ENCODE assay signal across 8 cellular contexts in genomic region chr5:73565166-73565968, GRCh38. TPM values are rescaled to one million over a fixed set of nuclear protein-coding genes. Genes with fewer than 3 reads are reported as not detected.
DNase-seq lines count a peak whose midpoint lies in the region; ATAC-seq lines count a peak whose summit lies in the region.

Gene ANKRA2, minus strand, starts transcription at chr5:73565639. Its CDS starts 2,758 bp downstream, at chr5:73562881.
Gene UTP15, plus strand, starts transcription at chr5:73565743. Its CDS starts 1,602 bp downstream, at chr5:73567345.

- peak within 1 kb of the TSS; percentile 95 for H3K9ac ChIP-seq in rectal smooth muscle tissue (ENCODE audit: low read length)

- intact Hi-C loops in aorta (cut with DNase I): no loop called here

- H3K4me3 ChIP-seq in rectal smooth muscle tissue (ENCODE audit: low read length) (peak within 1 kb of the TSS; percentile 99), aorta (ENCODE audit: low read length in 2 of 2) (peak within 1 kb of the TSS; percentile 69 to 94)

- H3K9me3 ChIP-seq in aorta (ENCODE audit: control insufficient read depth, low read length): no peaks in the 10 kb centered on the region

- peak; percentile 93 to 95 for DNase-seq in NCI-H2081 (lab: John Stamatoyannopoulos, UW)
- DNase-seq in T1000 (lab: John Stamatoyannopoulos, UW): peak; percentile 92
- DNase-seq in astrocyte of the hippocampus (ENCODE audit: low read depth, low spot score): peak; percentile 100
- peak; percentile 80 for DNase-seq in hepatic stellate cell (ENCODE audit: low spot score)
- DNase-seq in aorta: peak; percentile 100

- peaks cover 2% of the 10 kb centered on the region for H3K27me3 ChIP-seq in rectal smooth muscle tissue (ENCODE audit: control insufficient read depth, insufficient read depth, low read length)
- no peaks in the 10 kb centered on the region for H3K27me3 ChIP-seq in aorta (ENCODE audit: control insufficient read depth in 1 of 2, insufficient read depth in 2 of 2, low read length in 1 of 2)

- H3K36me3 ChIP-seq in rectal smooth muscle tissue (ENCODE audit: control insufficient read depth, insufficient read depth, low read length): peaks cover 4% of the 10 kb centered on the region
- H3K36me3 ChIP-seq in aorta (ENCODE audit: control insufficient read depth in 1 of 2, insufficient read depth in 2 of 2, low read length in 1 of 2): peaks cover 0 to 2% of the 10 kb centered on the region in 2 donors

- peak; percentile 89 for ATAC-seq in GM18508 (IDR thresholded peaks at IDR 0.05; ENCODE audit: insufficient read depth, unreplicated experiment)
- peak; percentile 96 for ATAC-seq in HG03025 (IDR thresholded peaks at IDR 0.05; ENCODE audit: low FRiP score, unreplicated experiment)
- ATAC-seq in aorta (ENCODE audit: low FRiP score): peak; percentile 100

- 0% methylated on average over 60 of the region's 60 CpGs for WGBS in aorta, 2 donors

- H3K27ac ChIP-seq in rectal smooth muscle tissue (ENCODE audit: low read depth, low read length): peak within 1 kb of the TSS; percentile 90
- H3K27ac ChIP-seq in aorta (ENCODE audit: low read depth in 1 of 2, low read length in 2 of 2): peak within 1 kb of the TSS; percentile 78 to 85

- H3K4me1 ChIP-seq in rectal smooth muscle tissue (ENCODE audit: control insufficient read depth, insufficient read depth, low read length): peaks cover 8% of the 10 kb centered on the region
- peaks cover 0 to 2% of the 10 kb centered on the region in 2 donors for H3K4me1 ChIP-seq in aorta (ENCODE audit: control insufficient read depth in 1 of 2, insufficient read depth in 2 of 2, low read length in 2 of 2)

RNA-seq across cellular contexts. Expression of gene ANKRA2, which starts in this region (rescaled TPM):
- 10 to 100 TPM; 19.5 to 26.4 TPM for total RNA-seq in aorta
- 10 to 100 TPM; 21.8 to 29.9 TPM for polyA plus RNA-seq in aorta

RNA-seq across cellular contexts. Expression of gene UTP15, which starts in this region (rescaled TPM):
- 10 to 100 TPM; 12.4 to 17.0 TPM for total RNA-seq in aorta
- 1 to 10 TPM; 5.0 to 8.5 TPM for polyA plus RNA-seq in aorta

Comparison
In these comparisons a context has a peak if more than half of its experiments do, and no peak if none do; other contexts are left out.
1. Peak in every context shown above with its lines: DNase-seq, ATAC-seq, H3K4me3 ChIP-seq and H3K27ac ChIP-seq.